ENCODE assay signal across 13 cellular contexts in the genomic region with DNA sequence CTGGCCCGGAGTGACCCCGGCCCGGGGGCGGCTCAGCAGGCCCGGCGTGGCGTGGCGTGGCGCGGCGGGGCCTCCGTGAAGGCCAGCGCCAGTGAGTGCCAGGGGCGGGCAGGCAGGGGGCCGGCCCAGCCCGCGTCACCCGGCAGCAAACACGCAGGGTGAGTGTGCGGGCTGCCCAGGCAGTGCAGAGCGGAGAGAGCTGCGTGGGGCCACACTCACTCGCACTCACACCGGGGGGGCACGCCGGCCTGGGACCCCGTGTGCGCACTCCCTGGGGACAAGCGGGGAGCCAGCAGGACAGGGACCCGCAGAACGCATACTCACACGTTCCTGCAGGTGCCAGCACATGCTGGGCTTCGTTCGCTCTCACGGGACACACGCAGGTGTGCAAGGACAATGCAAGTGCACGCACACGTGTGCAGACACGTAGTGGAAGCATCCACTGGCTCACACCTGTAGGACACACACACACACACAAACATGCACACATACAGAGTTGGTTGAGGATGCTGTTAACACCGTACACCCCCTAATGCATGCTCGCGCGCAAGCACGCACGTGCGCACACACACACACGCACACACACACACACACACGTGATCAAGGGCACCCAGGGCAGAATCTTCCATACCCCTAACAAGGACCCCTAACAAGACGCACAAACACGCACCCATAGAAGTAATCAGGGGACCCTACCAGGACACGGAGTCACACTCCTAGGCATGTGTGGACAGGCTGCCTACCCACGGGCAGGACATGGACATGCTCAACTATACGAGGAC. TPM values are rescaled to one million over a fixed set of nuclear protein-coding genes. Genes with fewer than 3 reads are reported as not detected.
DNase-seq lines count a peak whose midpoint lies in the region; TF ChIP-seq lines count a peak whose summit lies in the region.
"Had no signal": no experiment of that assay in that cellular context is flagged by ENCODE, and none has a peak within 500 bp of the region (broad histone marks: within the 10 kb centered on the region; RNA-seq: fewer than 3 reads in every experiment).

No MANE protein-coding gene starts in this region.

- TF ChIP-seq POLR2A in testis (IDR thresholded peaks at IDR 0.05): no peak

- DNase-seq in WERI-Rb-1 (peak; percentile 7), mesenteric fat pad (ENCODE audit: low spot score) (peak; percentile 85), testis (peak; percentile 8), hepatic stellate cell (ENCODE audit: low spot score) (no peak), activated gamma-delta T cell treated with Interleukin-2 at 50 U/mL for 16 hours (no peak), globus pallidus (ENCODE audit: low spot score) (no peak), NAMALWA (ENCODE audit: low spot score) (no peak)
- DNase-seq: activated CD4-positive, alpha-beta T cell treated with anti-CD3 and anti-CD28 coated beads, Interleukin-2, amount 50 U/mL, for 48 hours; HCEC 1CT; NCI-H524 treated with DMSO at 0.1 percent for 48 hours had no signal

- no peaks in the 10 kb centered on the region for H3K36me3 ChIP-seq in WERI-Rb-1
- H3K36me3 ChIP-seq in esophagus (ENCODE audit: control insufficient read depth in 2 of 2, insufficient read depth in 2 of 2, low read length in 1 of 2): no peaks in the 10 kb centered on the region
- no peaks in the 10 kb centered on the region for H3K36me3 ChIP-seq in testis (ENCODE audit: low read depth, missing control alignments)

- TF ChIP-seq CTCF in WERI-Rb-1 (IDR thresholded peaks at IDR 0.05; ENCODE audit: low read depth, low read length) (no peak), testis (IDR thresholded peaks at IDR 0.05) (no peak)

- intact Hi-C loops in testis (cut with DNase I; ENCODE audit: low total_unique reads): no loop called here

- H3K27ac ChIP-seq in WERI-Rb-1: peak overlapping the region; percentile 41
- H3K27ac ChIP-seq in esophagus (ENCODE audit: low read depth in 2 of 2, low read length in 1 of 2): no peak overlapping the region
- H3K27ac ChIP-seq in testis: peak overlapping the region in 1 of 2 donors; percentile 35
- H3K27ac ChIP-seq: parathyroid adenoma had no signal

- no peaks in the 10 kb centered on the region for H3K27me3 ChIP-seq in WERI-Rb-1 (ENCODE audit: insufficient read depth, low read depth, severe bottlenecking)
- H3K27me3 ChIP-seq in esophagus (ENCODE audit: control insufficient read depth in 1 of 2, insufficient read depth in 2 of 2, low read length in 2 of 2): no peaks in the 10 kb centered on the region
- no peaks in the 10 kb centered on the region for H3K27me3 ChIP-seq in testis

- 44 to 50% methylated on average over 50 to 53 of the region's 53 CpGs for WGBS in esophagus, 2 donors
- WGBS in testis, 2 donors: 40 to 57% methylated on average over 20 to 29 of the region's 53 CpGs

- H3K9me3 ChIP-seq in WERI-Rb-1 (ENCODE audit: severe bottlenecking): peaks cover 1% of the 10 kb centered on the region
- peaks cover 0 to 2% of the 10 kb centered on the region in 2 donors for H3K9me3 ChIP-seq in esophagus (ENCODE audit: control insufficient read depth in 2 of 2, insufficient read depth in 1 of 2, low read depth in 1 of 2, low read length in 1 of 2)
- H3K9me3 ChIP-seq in testis: no peaks in the 10 kb centered on the region

- H3K4me3 ChIP-seq in WERI-Rb-1 (ENCODE audit: low read depth, low read length) (no peak overlapping the region), esophagus (ENCODE audit: low read depth in 1 of 2, low read length in 2 of 2) (peak overlapping the region; percentile 25 to 43), testis (peak overlapping the region in 1 of 2 donors; percentile 39)

- H3K4me1 ChIP-seq in esophagus (ENCODE audit: control insufficient read depth in 2 of 2, insufficient read depth in 2 of 2, low read length in 1 of 2) (peaks cover 0 to 7% of the 10 kb centered on the region in 2 donors), testis (no peaks in the 10 kb centered on the region)
- H3K4me1 ChIP-seq: parathyroid adenoma had no signal

RNA-seq across cellular contexts. Expression of a gene that starts 7.7 kb away (rescaled TPM):
- polyA plus RNA-seq in esophagus (under 1 TPM; 0.02 to 0.04 TPM), testis (ENCODE audit: insufficient read depth, low read depth, low replicate concordance) (19.3 TPM)
- total RNA-seq in mesenteric fat pad (0.26 TPM), testis (10 to 100 TPM; 25.1 to 50.4 TPM)
- total RNA-seq: SK-MEL-5 had no signal

RNA-seq across cellular contexts. Expression of a gene that starts 11.9 kb away (rescaled TPM):
- polyA plus RNA-seq in esophagus: 1 to 10 TPM; 4.3 to 5.8 TPM
- total RNA-seq in mesenteric fat pad: 4.6 TPM
- total RNA-seq in testis: 10 to 100 TPM in 1 of 2 donors, 1 to 10 TPM in 1; 8.6 to 21.7 TPM
- polyA plus RNA-seq in testis (ENCODE audit: insufficient read depth, low read depth, low replicate concordance): 14.4 TPM

RNA-seq across cellular contexts. Expression of a gene that starts 45.3 kb away (rescaled TPM):
- polyA plus RNA-seq in esophagus: 1 to 10 TPM; 1.5 to 1.8 TPM
- total RNA-seq in mesenteric fat pad: 4.2 TPM
- 1 to 10 TPM; 6.4 to 7.2 TPM for total RNA-seq in testis
- polyA plus RNA-seq in testis (ENCODE audit: insufficient read depth, low read depth, low replicate concordance): 4.6 TPM
- total RNA-seq: SK-MEL-5 had no signal

Comparison
In these comparisons a context has a peak if more than half of its experiments do, and no peak if none do; other contexts are left out.
1. DNase-seq: peak in WERI-Rb-1 (single experiment), mesenteric fat pad (single experiment) and testis (single experiment); none in hepatic stellate cell (single experiment), activated gamma-delta T cell treated with Interleukin-2 at 50 U/mL for 16 hours (single experiment), globus pallidus (single experiment) and NAMALWA (single experiment).
2. RNA of a gene that starts 7.7 kb away (total RNA-seq): 25.1 to 50.4 TPM in testis; 0.26 TPM in mesenteric fat pad (single experiment); every median in the first group is over 10 times any median in the second.